In genomic region chr17:4999429-5000093, GRCh38 we compare ENCODE assay signal across 10 cellular contexts. TPM values are rescaled to one million over a fixed set of nuclear protein-coding genes. Genes with fewer than 3 reads are reported as not detected.
DNase-seq lines count a peak whose midpoint lies in the region; ATAC-seq and TF ChIP-seq lines count a peak whose summit lies in the region.
"Had no signal": no experiment of that assay in that cellular context is flagged by ENCODE, and none has a peak within 500 bp of the region (broad histone marks: within the 10 kb centered on the region; RNA-seq: fewer than 3 reads in every experiment).

No MANE protein-coding gene starts in this region.

- H3K27ac ChIP-seq in mesodermal cell (ENCODE audit: low read depth, low read length, severe bottlenecking) (no peak overlapping the region), caudate nucleus (ENCODE audit: low read depth, low read length) (no peak overlapping the region)

- DNase-seq in Right ventricle myocardium superior (no peak), cardiac septum (ENCODE audit: low spot score) (no peak), chondrocyte (ENCODE audit: low spot score) (no peak), NK-92 (lab: John Stamatoyannopoulos, UW; ENCODE audit: unreplicated experiment) (no peak), caudate nucleus (lab: John Stamatoyannopoulos, UW) (no peak), SHP77 (lab: John Stamatoyannopoulos, UW) (no peak), NCI-H446 treated with DMSO at 0.1 percent for 48 hours (lab: John Stamatoyannopoulos, UW) (no peak)
- DNase-seq: EL had no signal

- H3K9me3 ChIP-seq in mesodermal cell (ENCODE audit: control insufficient read depth, low read length), result no peaks in the 10 kb centered on the region

- intact Hi-C loops in Right ventricle myocardium superior (cut with DNase I), result no loop called here
- intact Hi-C loops in cardiac septum (cut with DNase I), result loop anchor here (2.0 kb wide), 1 partner anchor 51 kb away; the partner anchor contains the start of gene PFN1

- H3K36me3 Mint-ChIP-seq in chondrocyte (ENCODE audit: low read depth), result peaks cover 27% of the 10 kb centered on the region

- TF ChIP-seq CTCF in chondrocyte (IDR thresholded peaks at IDR 0.05), result no peak

- no peaks in the 10 kb centered on the region for H3K9me3 Mint-ChIP-seq in chondrocyte (ENCODE audit: low read depth)

- WGBS in mesodermal cell (ENCODE audit: insufficient coverage in 2 of 2), 2 experiments, result 79% methylated on average over 9 to 12 of the region's 12 CpGs

- peaks cover 24% of the 10 kb centered on the region for H3K4me1 ChIP-seq in mesodermal cell (ENCODE audit: control insufficient read depth, insufficient read depth, low read length, poor library complexity, severe bottlenecking)

- ATAC-seq in Right ventricle myocardium superior (ENCODE audit: poor library complexity), result peak; percentile 7

- H3K4me3 Mint-ChIP-seq in chondrocyte (ENCODE audit: unreplicated experiment), result peak overlapping the region; percentile 92

- H3K27me3 Mint-ChIP-seq in chondrocyte (ENCODE audit: low read depth), result no peaks in the 10 kb centered on the region

- peak overlapping the region; percentile 92 for H3K4me3 ChIP-seq in mesodermal cell (ENCODE audit: extremely low read depth, insufficient read depth, low read length, poor library complexity, severe bottlenecking)

- peak overlapping the region; percentile 66 for H3K27ac Mint-ChIP-seq in chondrocyte (ENCODE audit: unreplicated experiment)

- peaks cover 24% of the 10 kb centered on the region for H3K4me1 Mint-ChIP-seq in chondrocyte (ENCODE audit: low read depth)

- peaks cover 52% of the 10 kb centered on the region for H3K36me3 ChIP-seq in mesodermal cell (ENCODE audit: control insufficient read depth, insufficient read depth, low read length)

RNA-seq across cellular contexts. Expression of gene KIF1C, which starts 1.8 kb away (rescaled TPM):
- 720 TPM for total RNA-seq in Right ventricle myocardium superior
- 646 TPM for total RNA-seq in cardiac septum
- 141 to 193 TPM (median 174 TPM) in 3 replicates for total RNA-seq in chondrocyte
- polyA plus RNA-seq in mesodermal cell (2013, experiment 1 of 2), result 65.5 TPM
- 50.6 TPM for polyA plus RNA-seq in mesodermal cell (2013, experiment 2 of 2)

RNA-seq across cellular contexts. Expression of gene INCA1, which starts 2.2 kb away (rescaled TPM):
- total RNA-seq in Right ventricle myocardium superior (2.8 TPM), cardiac septum (1.8 TPM), chondrocyte (0.74 to 1.5 TPM (median 0.85 TPM) in 3 replicates)
- 2.1 TPM for polyA plus RNA-seq in mesodermal cell (2013, experiment 1 of 2)
- polyA plus RNA-seq in mesodermal cell (2013, experiment 2 of 2), result 1.4 TPM
- total RNA-seq: mononuclear cell had no signal

RNA-seq across cellular contexts. Expression of gene CAMTA2, which starts 12.1 kb away (rescaled TPM):
- total RNA-seq in Right ventricle myocardium superior (29.4 TPM), cardiac septum (38.9 TPM), chondrocyte (47.4 to 97.8 TPM (median 90.2 TPM) in 3 replicates)
- polyA plus RNA-seq in mesodermal cell (2013, experiment 1 of 2), result 37.5 TPM
- polyA plus RNA-seq in mesodermal cell (2013, experiment 2 of 2), result 23.3 TPM

RNA-seq across cellular contexts. Expression of gene SPAG7, which starts 31.9 kb away (rescaled TPM):
- total RNA-seq in Right ventricle myocardium superior, result 158 TPM
- total RNA-seq in cardiac septum, result 104 TPM
- 73.0 to 87.3 TPM (median 79.4 TPM) in 3 replicates for total RNA-seq in chondrocyte
- 90.5 TPM for polyA plus RNA-seq in mesodermal cell (2013, experiment 1 of 2)
- 85.5 TPM for polyA plus RNA-seq in mesodermal cell (2013, experiment 2 of 2)

RNA-seq across cellular contexts. Expression of gene SLC52A1, which starts 35.7 kb away (rescaled TPM):
- total RNA-seq in Right ventricle myocardium superior, result not detected
- not detected for total RNA-seq in cardiac septum
- not detected in 3 replicates for total RNA-seq in chondrocyte
- not detected for polyA plus RNA-seq in mesodermal cell (2013, experiment 1 of 2)
- 0.15 TPM for polyA plus RNA-seq in mesodermal cell (2013, experiment 2 of 2)
- total RNA-seq: mononuclear cell had no signal
